21 cellular contexts compared by ENCODE assay signal in genomic region chr20:59818911-59819310, GRCh38.
DNase-seq lines count a peak whose midpoint lies in the region; ATAC-seq and TF ChIP-seq lines count a peak whose summit lies in the region.
"Had no signal": no experiment of that assay in that cellular context is flagged by ENCODE, and none has a peak within 500 bp of the region (broad histone marks: within the 10 kb centered on the region; RNA-seq: fewer than 3 reads in every experiment).

No MANE protein-coding gene starts in this region.

- H3K9me3 ChIP-seq in colonic mucosa, result no peaks in the 10 kb centered on the region
- H3K9me3 ChIP-seq: BE2C, SJCRH30 had no signal

- no peaks in the 10 kb centered on the region for H3K4me1 ChIP-seq in colonic mucosa
- H3K4me1 ChIP-seq: BE2C, SJCRH30 had no signal

- no peaks in the 10 kb centered on the region for H3K36me3 Mint-ChIP-seq in stimulated activated naive CD8-positive, alpha-beta T cell treated with anti-CD3 and anti-CD28 coated beads, Interleukin-15, Interleukin-2, amounts not matched to agents 100 ng/mL and 50 ng/mL, for 24 hours (ENCODE audit: low read depth)

- peaks cover 5% of the 10 kb centered on the region for H3K27me3 Mint-ChIP-seq in stimulated activated naive CD8-positive, alpha-beta T cell treated with anti-CD3 and anti-CD28 coated beads, Interleukin-15, Interleukin-2, amounts not matched to agents 100 ng/mL and 50 ng/mL, for 24 hours
- peaks cover 4% of the 10 kb centered on the region for H3K27me3 Mint-ChIP-seq in stimulated activated naive CD8-positive, alpha-beta T cell treated with anti-CD3 and anti-CD28 coated beads, Interleukin-15, amount 100 ng/mL, for 72 hours

- no peaks in the 10 kb centered on the region for H3K27me3 ChIP-seq in colonic mucosa
- H3K27me3 ChIP-seq: BE2C had no signal

- H3K4me3 Mint-ChIP-seq in stimulated activated naive CD8-positive, alpha-beta T cell treated with anti-CD3 and anti-CD28 coated beads, Interleukin-15, Interleukin-2, amounts not matched to agents 100 ng/mL and 50 ng/mL, for 24 hours, result no peak overlapping the region
- H3K4me3 Mint-ChIP-seq in stimulated activated naive CD8-positive, alpha-beta T cell treated with anti-CD3 and anti-CD28 coated beads, Interleukin-15, amount 100 ng/mL, for 72 hours, result no peak overlapping the region

- no peak overlapping the region for H3K4me3 ChIP-seq in colonic mucosa
- H3K4me3 ChIP-seq: SJCRH30 had no signal

- no peak overlapping the region for H3K9ac ChIP-seq in colonic mucosa (ENCODE audit: low read depth in 2 of 2, low read length in 2 of 2)

- intact Hi-C loops in colonic mucosa (cut with DNase I), result no loop called here

- TF ChIP-seq CTCF in colonic mucosa (IDR thresholded peaks at IDR 0.05), result no peak

- no peaks in the 10 kb centered on the region for H3K9me3 Mint-ChIP-seq in stimulated activated naive CD8-positive, alpha-beta T cell treated with anti-CD3 and anti-CD28 coated beads, Interleukin-15, Interleukin-2, amounts not matched to agents 100 ng/mL and 50 ng/mL, for 24 hours
- H3K9me3 Mint-ChIP-seq in stimulated activated naive CD8-positive, alpha-beta T cell treated with anti-CD3 and anti-CD28 coated beads, Interleukin-15, amount 100 ng/mL, for 72 hours, result no peaks in the 10 kb centered on the region

- no peaks in the 10 kb centered on the region for H3K4me1 Mint-ChIP-seq in stimulated activated naive CD8-positive, alpha-beta T cell treated with anti-CD3 and anti-CD28 coated beads, Interleukin-15, Interleukin-2, amounts not matched to agents 100 ng/mL and 50 ng/mL, for 24 hours (ENCODE audit: low read depth)
- H3K4me1 Mint-ChIP-seq in stimulated activated naive CD8-positive, alpha-beta T cell treated with anti-CD3 and anti-CD28 coated beads, Interleukin-15, amount 100 ng/mL, for 72 hours, result no peaks in the 10 kb centered on the region

- no peak for DNase-seq in stimulated activated naive CD8-positive, alpha-beta T cell treated with anti-CD3 and anti-CD28 coated beads, Interleukin-15, amount 100 ng/mL, for 72 hours
- DNase-seq in colonic mucosa (peak; percentile 12), left lobe of liver (ENCODE audit: low spot score) (peak; percentile 22), OCI-M1 (lab: John Stamatoyannopoulos, UW) (no peak)
- DNase-seq in activated CD4-positive, CD25-positive, alpha-beta regulatory T cell treated with anti-CD3 and anti-CD28 coated beads, Interleukin-2, amount 50 U/mL, for 72 hours, result no peak
- DNase-seq: BE2C; EL; GF-D8; GOT3; KG1; NCI-H1092; NCI-H2029 treated with DMSO at 0.1 percent for 48 hours; NCI-H226; NCI-H510A treated with DMSO at 0.1 percent for 48 hours; NCI-H748 treated with DMSO at 0.1 percent for 48 hours; NK-92 treated with Interleukin-12 subunit alpha and Interleukin-12 subunit beta, amount 100 ng/mL, for 24 hours; SJCRH30 had no signal

- peak overlapping the region; percentile 12 for H3K27ac Mint-ChIP-seq in stimulated activated naive CD8-positive, alpha-beta T cell treated with anti-CD3 and anti-CD28 coated beads, Interleukin-15, Interleukin-2, amounts not matched to agents 100 ng/mL and 50 ng/mL, for 24 hours
- no peak overlapping the region for H3K27ac Mint-ChIP-seq in stimulated activated naive CD8-positive, alpha-beta T cell treated with anti-CD3 and anti-CD28 coated beads, Interleukin-15, amount 100 ng/mL, for 72 hours

- no peak for ATAC-seq in stimulated activated naive CD8-positive, alpha-beta T cell treated with anti-CD3 and anti-CD28 coated beads, Interleukin-15, amount 100 ng/mL, for 72 hours
- ATAC-seq in left lobe of liver, result no peak
- ATAC-seq in HG03439 (IDR thresholded peaks at IDR 0.05; ENCODE audit: unreplicated experiment), result no peak
- ATAC-seq: Panc1 had no signal

- no peaks in the 10 kb centered on the region for H3K36me3 ChIP-seq in colonic mucosa
- H3K36me3 ChIP-seq: BE2C, SJCRH30 had no signal

- H3K27ac ChIP-seq in colonic mucosa (no peak overlapping the region), temporal lobe (ENCODE audit: low read depth, low read length) (peak overlapping the region; percentile 90)
- H3K27ac ChIP-seq: SJCRH30 had no signal

Comparison
In these comparisons a context has a peak if more than half of its experiments do, and no peak if none do; other contexts are left out.
1. DNase-seq: peak in colonic mucosa (single experiment) and left lobe of liver (single experiment); none in stimulated activated naive CD8-positive, alpha-beta T cell treated with anti-CD3 and anti-CD28 coated beads, Interleukin-15, amount 100 ng/mL, for 72 hours (0 of 2), OCI-M1 (single experiment) and activated CD4-positive, CD25-positive, alpha-beta regulatory T cell treated with anti-CD3 and anti-CD28 coated beads, Interleukin-2, amount 50 U/mL, for 72 hours (single experiment).